1 cellular context compared by ENCODE assay signal in genomic region chr18:3088444-3088843, GRCh38.
TF ChIP-seq lines count a peak whose summit lies in the region.

No MANE protein-coding gene starts in this region.

TF ChIP-seq in H1, 55 proteins besides CTCF, POLR2A, EP300 and RAD21:
- no peak for TF ChIP-seq CHD2 (IDR thresholded peaks at IDR 0.05; ENCODE audit: low read length)
- TF ChIP-seq TBP (IDR thresholded peaks at IDR 0.05; ENCODE audit: low read depth, low read length), result no peak
- TF ChIP-seq SP4 (IDR thresholded peaks at IDR 0.05; ENCODE audit: low read length), result no peak
